In the genomic region with DNA sequence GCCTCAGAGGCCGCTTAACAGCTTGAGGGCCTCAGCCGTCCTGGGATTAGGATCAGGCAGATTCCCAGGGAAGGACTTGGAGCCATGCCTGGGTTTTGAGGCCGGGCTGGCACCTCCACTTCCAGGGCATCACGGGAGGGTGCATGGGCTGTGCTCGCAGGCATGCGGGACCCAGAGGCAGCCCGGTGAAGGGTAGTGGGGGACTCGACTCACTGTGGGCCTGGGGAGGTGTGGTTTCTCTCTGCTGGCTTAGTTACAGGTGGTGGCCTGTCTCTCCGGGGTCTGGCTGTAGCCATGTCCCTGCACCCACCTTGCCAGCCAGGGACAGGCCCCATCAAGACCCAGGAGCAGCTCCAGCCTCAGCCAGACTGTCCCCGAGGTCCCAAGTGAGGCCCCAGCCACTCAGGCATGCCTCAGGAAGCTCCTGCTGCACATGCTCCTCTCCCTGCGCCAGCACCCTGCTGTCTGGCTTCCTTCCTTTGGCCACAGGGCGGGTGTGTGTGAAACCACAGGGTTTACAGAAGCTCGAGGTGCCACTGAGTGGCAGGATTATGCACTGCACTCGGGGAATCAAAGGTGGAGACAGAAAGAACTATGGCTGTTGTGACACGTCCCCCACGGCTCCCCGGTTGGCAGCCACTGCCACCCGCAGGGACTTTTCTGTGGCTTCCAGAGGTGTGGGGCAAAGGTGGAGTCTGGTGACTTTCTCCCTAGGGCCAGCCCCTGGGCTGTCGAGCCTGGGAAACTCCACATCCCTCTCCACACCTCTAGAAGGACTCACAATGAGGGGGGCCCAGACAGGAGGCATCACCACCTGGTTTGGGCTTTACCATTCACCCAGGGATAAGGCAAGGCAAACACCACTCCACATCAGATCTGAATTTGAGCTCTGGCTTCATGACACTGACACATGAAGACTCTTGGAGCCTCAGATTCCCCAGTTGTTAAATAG, we compare ENCODE assay signal across 8 cellular contexts. TPM values are rescaled to one million over a fixed set of nuclear protein-coding genes. Genes with fewer than 3 reads are reported as not detected.
DNase-seq lines count a peak whose midpoint lies in the region; ATAC-seq and TF ChIP-seq lines count a peak whose summit lies in the region.

No MANE protein-coding gene starts in this region.

- H3K27ac ChIP-seq in DND-41 (ENCODE audit: low read length) = no peak overlapping the region
- no peak overlapping the region for H3K27ac ChIP-seq in neural cell (ENCODE audit: low read length)

- H3K27me3 ChIP-seq in DND-41 (ENCODE audit: insufficient read depth, low read length, poor library complexity) (peaks cover 7% of the 10 kb centered on the region), neural cell (ENCODE audit: insufficient read depth, low read depth, low read length) (no peaks in the 10 kb centered on the region)

- H3K9ac ChIP-seq in DND-41 (ENCODE audit: low read depth, low read length) (no peak overlapping the region), neural cell (ENCODE audit: low read length) (no peak overlapping the region)

- H3K4me1 ChIP-seq in DND-41 (ENCODE audit: insufficient read depth, low read length) = peaks cover 11% of the 10 kb centered on the region

- peak; percentile 100 for ATAC-seq in DND-41 (ENCODE audit: insufficient read depth, low read depth)
- peak; percentile 98 for ATAC-seq in GM21786 (IDR thresholded peaks at IDR 0.05; ENCODE audit: unreplicated experiment)
- peak; percentile 99 for ATAC-seq in activated T-cell treated with anti-CD3 and anti-CD28 coated beads, Interleukin-2, amount 50 U/mL, for 72 hours (replicated peaks in 1 of 2)
- peak; percentile 98 for ATAC-seq in stimulated activated naive CD8-positive, alpha-beta T cell treated with anti-CD3 and anti-CD28 coated beads, Interleukin-15, amount 100 ng/mL, for 72 hours

- no peaks in the 10 kb centered on the region for H3K9me2 ChIP-seq in neural cell (ENCODE audit: insufficient read depth, low read length)

- H4K20me1 ChIP-seq in DND-41 (ENCODE audit: insufficient read depth, low read length) = 0 out of 2 replicates have a peak, but pooled peaks cover 2% of the 10 kb centered on the region
- H4K20me1 ChIP-seq in neural cell (ENCODE audit: insufficient read depth) = no peaks in the 10 kb centered on the region

- H3K79me2 ChIP-seq in DND-41 (ENCODE audit: insufficient read depth, low read length) (no peaks in the 10 kb centered on the region), neural cell (replicated peaks; ENCODE audit: insufficient read depth, low read length) (no peaks in the 10 kb centered on the region)

- peak; percentile 73 for TF ChIP-seq RAD21 in neural cell (conservative IDR thresholded peaks at IDR 0.05)

- peaks cover 13% of the 10 kb centered on the region for H3K4me1 Mint-ChIP-seq in activated T-cell treated with anti-CD3 and anti-CD28 coated beads, Interleukin-2, amount 50 U/mL, for 72 hours (ENCODE audit: low read depth)
- peaks cover 19% of the 10 kb centered on the region for H3K4me1 Mint-ChIP-seq in stimulated activated naive CD8-positive, alpha-beta T cell treated with anti-CD3 and anti-CD28 coated beads, Interleukin-15, amount 100 ng/mL, for 72 hours

- H3K9me3 Mint-ChIP-seq in activated T-cell treated with anti-CD3 and anti-CD28 coated beads, Interleukin-2, amount 50 U/mL, for 72 hours = no peaks in the 10 kb centered on the region
- no peaks in the 10 kb centered on the region for H3K9me3 Mint-ChIP-seq in stimulated activated naive CD8-positive, alpha-beta T cell treated with anti-CD3 and anti-CD28 coated beads, Interleukin-15, amount 100 ng/mL, for 72 hours

- H3F3A ChIP-seq in neural cell (ENCODE audit: insufficient read depth, low read length, poor library complexity, severe bottlenecking) = no peaks in the 10 kb centered on the region

- DNase-seq in DND-41 (peak; percentile 87), Kasumi-1 (lab: John Stamatoyannopoulos, UW) (peak; percentile 99), RKO (ENCODE audit: low spot score) (peak; percentile 86), fibroblast of gingiva (ENCODE audit: low read depth) (peak; percentile 74)
- peak; percentile 82 to 87 for DNase-seq in activated T-cell treated with anti-CD3 and anti-CD28 coated beads, Interleukin-2, amount 50 U/mL, for 72 hours
- DNase-seq in stimulated activated naive CD8-positive, alpha-beta T cell treated with anti-CD3 and anti-CD28 coated beads, Interleukin-15, amount 100 ng/mL, for 72 hours = peak; percentile 79 to 88

- peak overlapping the region; percentile 31 for H3K4me2 ChIP-seq in DND-41 (ENCODE audit: insufficient read depth, low read length)
- H3K4me2 ChIP-seq in neural cell (ENCODE audit: low read length) = no peak overlapping the region

- H3K4me3 Mint-ChIP-seq in activated T-cell treated with anti-CD3 and anti-CD28 coated beads, Interleukin-2, amount 50 U/mL, for 72 hours = peak overlapping the region; percentile 37 to 45
- peak overlapping the region in 1 of 2 donors; percentile 68 for H3K4me3 Mint-ChIP-seq in stimulated activated naive CD8-positive, alpha-beta T cell treated with anti-CD3 and anti-CD28 coated beads, Interleukin-15, amount 100 ng/mL, for 72 hours

- no peaks in the 10 kb centered on the region for H3K27me3 Mint-ChIP-seq in activated T-cell treated with anti-CD3 and anti-CD28 coated beads, Interleukin-2, amount 50 U/mL, for 72 hours (ENCODE audit: low read depth)
- no peaks in the 10 kb centered on the region for H3K27me3 Mint-ChIP-seq in stimulated activated naive CD8-positive, alpha-beta T cell treated with anti-CD3 and anti-CD28 coated beads, Interleukin-15, amount 100 ng/mL, for 72 hours

- TF ChIP-seq CTCF in DND-41 (IDR thresholded peaks at IDR 0.05; ENCODE audit: borderline replicate concordance, extremely low read depth, low read length, poor library complexity, severe bottlenecking) = peak; percentile 92
- peak; percentile 74 for TF ChIP-seq CTCF in neural cell (IDR thresholded peaks at IDR 0.05; ENCODE audit: poor library complexity, severe bottlenecking)

- TF ChIP-seq EP300 in neural cell (conservative IDR thresholded peaks at IDR 0.05; ENCODE audit: poor library complexity, severe bottlenecking) = no peak

- H3K4me3 ChIP-seq in DND-41 (ENCODE audit: low read depth in 1 of 2, low read length in 2 of 2) (no peak overlapping the region), neural cell (ENCODE audit: low read length) (no peak overlapping the region)

- H3K9me3 ChIP-seq in DND-41 (ENCODE audit: insufficient read depth, low read length, severe bottlenecking) = no peaks in the 10 kb centered on the region
- no peaks in the 10 kb centered on the region for H3K9me3 ChIP-seq in neural cell (ENCODE audit: low read length)

- no peak overlapping the region for H3K27ac Mint-ChIP-seq in activated T-cell treated with anti-CD3 and anti-CD28 coated beads, Interleukin-2, amount 50 U/mL, for 72 hours
- H3K27ac Mint-ChIP-seq in stimulated activated naive CD8-positive, alpha-beta T cell treated with anti-CD3 and anti-CD28 coated beads, Interleukin-15, amount 100 ng/mL, for 72 hours = peak overlapping the region; percentile 80 to 90

- H2AFZ ChIP-seq in DND-41 (ENCODE audit: low read depth, low read length) = peak overlapping the region; percentile 48
- no peak overlapping the region for H2AFZ ChIP-seq in neural cell (ENCODE audit: low read depth, low read length)

- H3K36me3 ChIP-seq in DND-41 (ENCODE audit: insufficient read depth, low read length) = no peaks in the 10 kb centered on the region
- no peaks in the 10 kb centered on the region for H3K36me3 ChIP-seq in neural cell (ENCODE audit: insufficient read depth, low read length)

- no peaks in the 10 kb centered on the region for H3K36me3 Mint-ChIP-seq in activated T-cell treated with anti-CD3 and anti-CD28 coated beads, Interleukin-2, amount 50 U/mL, for 72 hours (ENCODE audit: insufficient read depth in 2 of 2)

TF ChIP-seq in neural cell, 6 proteins besides CTCF, POLR2A, EP300 and RAD21:
- TF ChIP-seq SMC3 (conservative IDR thresholded peaks at IDR 0.05; ENCODE audit: poor library complexity) = peak; percentile 72
- TF ChIP-seq, protein P1, sequence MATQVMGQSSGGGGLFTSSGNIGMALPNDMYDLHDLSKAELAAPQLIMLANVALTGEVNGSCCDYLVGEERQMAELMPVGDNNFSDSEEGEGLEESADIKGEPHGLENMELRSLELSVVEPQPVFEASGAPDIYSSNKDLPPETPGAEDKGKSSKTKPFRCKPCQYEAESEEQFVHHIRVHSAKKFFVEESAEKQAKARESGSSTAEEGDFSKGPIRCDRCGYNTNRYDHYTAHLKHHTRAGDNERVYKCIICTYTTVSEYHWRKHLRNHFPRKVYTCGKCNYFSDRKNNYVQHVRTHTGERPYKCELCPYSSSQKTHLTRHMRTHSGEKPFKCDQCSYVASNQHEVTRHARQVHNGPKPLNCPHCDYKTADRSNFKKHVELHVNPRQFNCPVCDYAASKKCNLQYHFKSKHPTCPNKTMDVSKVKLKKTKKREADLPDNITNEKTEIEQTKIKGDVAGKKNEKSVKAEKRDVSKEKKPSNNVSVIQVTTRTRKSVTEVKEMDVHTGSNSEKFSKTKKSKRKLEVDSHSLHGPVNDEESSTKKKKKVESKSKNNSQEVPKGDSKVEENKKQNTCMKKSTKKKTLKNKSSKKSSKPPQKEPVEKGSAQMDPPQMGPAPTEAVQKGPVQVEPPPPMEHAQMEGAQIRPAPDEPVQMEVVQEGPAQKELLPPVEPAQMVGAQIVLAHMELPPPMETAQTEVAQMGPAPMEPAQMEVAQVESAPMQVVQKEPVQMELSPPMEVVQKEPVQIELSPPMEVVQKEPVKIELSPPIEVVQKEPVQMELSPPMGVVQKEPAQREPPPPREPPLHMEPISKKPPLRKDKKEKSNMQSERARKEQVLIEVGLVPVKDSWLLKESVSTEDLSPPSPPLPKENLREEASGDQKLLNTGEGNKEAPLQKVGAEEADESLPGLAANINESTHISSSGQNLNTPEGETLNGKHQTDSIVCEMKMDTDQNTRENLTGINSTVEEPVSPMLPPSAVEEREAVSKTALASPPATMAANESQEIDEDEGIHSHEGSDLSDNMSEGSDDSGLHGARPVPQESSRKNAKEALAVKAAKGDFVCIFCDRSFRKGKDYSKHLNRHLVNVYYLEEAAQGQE (IDR thresholded peaks at IDR 0.05; ENCODE audit: borderline replicate concordance) = no peak

RNA-seq across cellular contexts. Expression of a gene that starts 19.7 kb away (rescaled TPM):
- under 1 TPM; 0.55 to 0.83 TPM for total RNA-seq in activated T-cell treated with anti-CD3 and anti-CD28 coated beads, Interleukin-2, amount 50 U/mL, for 72 hours
- 29.8 and 30.4 TPM in 2 replicates for polyA plus RNA-seq in neural cell
- 10.5 and 11.7 TPM in 2 replicates for polyA minus RNA-seq in neural cell
